ENCODE assay signal across 34 cellular contexts in the genomic region with DNA sequence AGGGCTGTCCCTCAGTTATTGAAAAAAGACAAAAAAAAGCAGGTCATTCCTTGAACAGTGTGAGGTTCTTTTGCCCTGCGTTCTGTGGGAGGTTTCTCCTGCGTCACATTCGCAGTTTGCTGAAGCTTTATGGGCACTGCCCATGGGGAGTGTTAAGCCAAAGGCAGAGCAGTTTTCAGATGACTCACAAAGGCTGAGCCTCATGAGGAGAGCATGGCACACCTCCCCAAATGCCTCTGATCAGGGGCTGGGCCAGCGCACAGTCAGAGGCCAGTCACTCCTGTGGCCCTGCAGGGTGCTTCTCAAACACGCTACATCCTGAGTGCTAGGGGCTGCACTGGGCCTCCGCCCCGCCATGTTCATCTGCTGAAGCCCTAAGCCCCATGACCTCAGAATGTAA. TPM values are rescaled to one million over a fixed set of nuclear protein-coding genes. Genes with fewer than 3 reads are reported as not detected.
"Had no signal": no experiment of that assay in that cellular context is flagged by ENCODE, and none has a peak within 500 bp of the region (broad histone marks: within the 10 kb centered on the region; RNA-seq: fewer than 3 reads in every experiment).

No MANE protein-coding gene starts in this region.

- H3K27ac ChIP-seq: adrenal gland, ascending aorta, coronary artery, dorsolateral prefrontal cortex, esophagus squamous epithelium, WERI-Rb-1 had no signal

- H3K27me3 ChIP-seq: adrenal gland, ascending aorta, esophagus squamous epithelium had no signal

- H3K27ac Mint-ChIP-seq: activated B cell treated with CpG ODN at 0.5 μM for 24 hours; activated CD8-positive, alpha-beta T cell treated with anti-CD3 and anti-CD28 coated beads for 36 hours; activated naive CD4-positive, alpha-beta T cell treated with anti-CD3 and anti-CD28 coated beads for 36 hours; activated naive CD4-positive, alpha-beta T cell treated with anti-CD3 and anti-CD28 coated beads, Interleukin-2, amount 50 U/mL, for 24 hours; activated naive CD8-positive, alpha-beta T cell treated with anti-CD3 and anti-CD28 coated beads for 36 hours; activated naive CD8-positive, alpha-beta T cell treated with anti-CD3 and anti-CD28 coated beads, Interleukin-2, amount 50 U/mL, for 24 hours; activated T-helper 17 cell treated with anti-CD3 and anti-CD28 coated beads, Interleukin-2, amount 50 U/mL, for 72 hours; brain; dendritic cell treated with granulocyte-macrophage colony-stimulating factor and Interleukin-4, amounts not matched to agents 40 ng/mL and 50 ng/mL, for 4 days; endodermal cell; T-cell; T-helper 1 cell treated with Interleukin-12 subunit alpha and Interleukin-12 subunit beta and Interleukin-4 antibody, amounts not matched to agents 30 μg/mL and 1 μg/mL, for 36 hours had no signal

- H3K4me3 Mint-ChIP-seq: activated B cell treated with CpG ODN at 0.5 μM for 24 hours; activated CD8-positive, alpha-beta T cell treated with anti-CD3 and anti-CD28 coated beads for 36 hours; activated naive CD4-positive, alpha-beta T cell treated with anti-CD3 and anti-CD28 coated beads for 36 hours; activated naive CD4-positive, alpha-beta T cell treated with anti-CD3 and anti-CD28 coated beads, Interleukin-2, amount 50 U/mL, for 24 hours; activated naive CD8-positive, alpha-beta T cell treated with anti-CD3 and anti-CD28 coated beads for 36 hours; activated naive CD8-positive, alpha-beta T cell treated with anti-CD3 and anti-CD28 coated beads, Interleukin-2, amount 50 U/mL, for 24 hours; activated T-cell treated with anti-CD3 and anti-CD28 coated beads, Interleukin-2, amount 50 U/mL, for 4 hours; activated T-helper 17 cell treated with anti-CD3 and anti-CD28 coated beads, Interleukin-2, amount 50 U/mL, for 72 hours; brain; central memory CD8-positive, alpha-beta T cell; dendritic cell treated with granulocyte-macrophage colony-stimulating factor and Interleukin-4, amounts not matched to agents 40 ng/mL and 50 ng/mL, for 4 days; endodermal cell; T-cell; T-helper 1 cell treated with Interleukin-12 subunit alpha and Interleukin-12 subunit beta and Interleukin-4 antibody, amounts not matched to agents 30 μg/mL and 1 μg/mL, for 36 hours had no signal

- H3K36me3 ChIP-seq: adrenal gland, ascending aorta, esophagus squamous epithelium, WERI-Rb-1 had no signal

- H3K4me1 Mint-ChIP-seq: activated B cell treated with CpG ODN at 0.5 μM for 24 hours; activated naive CD4-positive, alpha-beta T cell treated with anti-CD3 and anti-CD28 coated beads, Interleukin-2, amount 50 U/mL, for 24 hours; activated naive CD8-positive, alpha-beta T cell treated with anti-CD3 and anti-CD28 coated beads for 36 hours; activated naive CD8-positive, alpha-beta T cell treated with anti-CD3 and anti-CD28 coated beads, Interleukin-2, amount 50 U/mL, for 24 hours; activated T-helper 17 cell treated with anti-CD3 and anti-CD28 coated beads, Interleukin-2, amount 50 U/mL, for 72 hours; brain; central memory CD8-positive, alpha-beta T cell; endodermal cell; T-cell had no signal

- H3K27me3 Mint-ChIP-seq: activated B cell treated with CpG ODN at 0.5 μM for 24 hours; activated CD8-positive, alpha-beta T cell treated with anti-CD3 and anti-CD28 coated beads for 36 hours; activated naive CD4-positive, alpha-beta T cell treated with anti-CD3 and anti-CD28 coated beads, Interleukin-2, amount 50 U/mL, for 24 hours; activated naive CD8-positive, alpha-beta T cell treated with anti-CD3 and anti-CD28 coated beads for 36 hours; activated naive CD8-positive, alpha-beta T cell treated with anti-CD3 and anti-CD28 coated beads, Interleukin-2, amount 50 U/mL, for 24 hours; activated T-helper 17 cell treated with anti-CD3 and anti-CD28 coated beads, Interleukin-2, amount 50 U/mL, for 72 hours; central memory CD8-positive, alpha-beta T cell; dendritic cell treated with granulocyte-macrophage colony-stimulating factor and Interleukin-4, amounts not matched to agents 40 ng/mL and 50 ng/mL, for 4 days had no signal

- H3K9me3 Mint-ChIP-seq: activated naive CD4-positive, alpha-beta T cell treated with anti-CD3 and anti-CD28 coated beads, Interleukin-2, amount 50 U/mL, for 24 hours; endodermal cell had no signal

- H3K4me1 ChIP-seq: adrenal gland, ascending aorta, esophagus squamous epithelium had no signal

- ATAC-seq: activated CD4-positive, CD25-positive, alpha-beta regulatory T cell treated with anti-CD3 and anti-CD28 coated beads, Interleukin-2, amount 50 U/mL, for 24 hours; activated CD8-positive, alpha-beta T cell treated with anti-CD3 and anti-CD28 coated beads for 36 hours; activated naive CD8-positive, alpha-beta T cell treated with anti-CD3 and anti-CD28 coated beads, Interleukin-2, amount 50 U/mL, for 24 hours; activated T-cell treated with anti-CD3 and anti-CD28 coated beads, Interleukin-2, amount 50 U/mL, for 4 hours; activated T-helper 17 cell treated with anti-CD3 and anti-CD28 coated beads, Interleukin-2, amount 50 U/mL, for 72 hours; T-cell had no signal

- H3K36me3 Mint-ChIP-seq: activated naive CD4-positive, alpha-beta T cell treated with anti-CD3 and anti-CD28 coated beads, Interleukin-2, amount 50 U/mL, for 24 hours; activated naive CD8-positive, alpha-beta T cell treated with anti-CD3 and anti-CD28 coated beads for 36 hours; brain; T-cell had no signal

- H3K4me3 ChIP-seq: adrenal gland, ascending aorta, coronary artery, dorsolateral prefrontal cortex, esophagus squamous epithelium had no signal

- DNase-seq: activated B cell treated with CpG ODN at 0.5 μM for 24 hours; activated CD4-positive, alpha-beta T cell treated with anti-CD3 and anti-CD28 coated beads for 48 hours; activated CD4-positive, alpha-beta T cell treated with anti-CD3 and anti-CD28 coated beads, Interleukin-2, amount 50 U/mL, for 1 hour; activated CD4-positive, alpha-beta T cell treated with anti-CD3 and anti-CD28 coated beads, Interleukin-2, amount 50 U/mL, for 48 hours; activated CD8-positive, alpha-beta memory T cell treated with anti-CD3 and anti-CD28 coated beads for 24 hours; activated CD8-positive, alpha-beta T cell treated with anti-CD3 and anti-CD28 coated beads for 36 hours; activated effector memory CD4-positive, alpha-beta T cell treated with Interleukin-2 at 50 U/mL for 16 hours; activated naive CD4-positive, alpha-beta T cell treated with anti-CD3 and anti-CD28 coated beads for 36 hours; activated naive CD8-positive, alpha-beta T cell treated with anti-CD3 and anti-CD28 coated beads for 36 hours; activated naive CD8-positive, alpha-beta T cell treated with anti-CD3 and anti-CD28 coated beads, Interleukin-2, amount 50 U/mL, for 24 hours; activated T-cell treated with anti-CD3 and anti-CD28 coated beads, Interleukin-2, amount 50 U/mL, for 4 hours; adrenal gland; amygdala; dorsolateral prefrontal cortex; effector memory CD4-positive, alpha-beta T cell; endodermal cell; erythroblast; esophagus squamous epithelium; head of caudate nucleus; T-cell; T-helper 9 cell; WERI-Rb-1 had no signal

- H3K9me3 ChIP-seq: adrenal gland had no signal

RNA-seq across cellular contexts. Expression of a gene that starts 38.4 kb away (rescaled TPM):
- total RNA-seq: activated B cell treated with CpG ODN at 0.5 μM for 24 hours; activated CD8-positive, alpha-beta T cell treated with anti-CD3 and anti-CD28 coated beads for 36 hours; activated naive CD4-positive, alpha-beta T cell treated with anti-CD3 and anti-CD28 coated beads for 36 hours; activated naive CD8-positive, alpha-beta T cell treated with anti-CD3 and anti-CD28 coated beads for 36 hours; activated T-cell treated with anti-CD3 and anti-CD28 coated beads, Interleukin-2, amount 50 U/mL, for 4 hours; activated T-helper 17 cell treated with anti-CD3 and anti-CD28 coated beads, Interleukin-2, amount 50 U/mL, for 72 hours; adrenal gland; fibroblast of lung; fibroblast of villous mesenchyme; T-cell; T-helper 2 cell treated with Interferon-gamma antibody and Interleukin-4, amounts not matched to agents 100 ng/mL and 5 ng/mL, for 36 hours had no signal
- polyA plus RNA-seq: fibroblast of lung had no signal
